13 cellular contexts compared by ENCODE assay signal in the genomic region with DNA sequence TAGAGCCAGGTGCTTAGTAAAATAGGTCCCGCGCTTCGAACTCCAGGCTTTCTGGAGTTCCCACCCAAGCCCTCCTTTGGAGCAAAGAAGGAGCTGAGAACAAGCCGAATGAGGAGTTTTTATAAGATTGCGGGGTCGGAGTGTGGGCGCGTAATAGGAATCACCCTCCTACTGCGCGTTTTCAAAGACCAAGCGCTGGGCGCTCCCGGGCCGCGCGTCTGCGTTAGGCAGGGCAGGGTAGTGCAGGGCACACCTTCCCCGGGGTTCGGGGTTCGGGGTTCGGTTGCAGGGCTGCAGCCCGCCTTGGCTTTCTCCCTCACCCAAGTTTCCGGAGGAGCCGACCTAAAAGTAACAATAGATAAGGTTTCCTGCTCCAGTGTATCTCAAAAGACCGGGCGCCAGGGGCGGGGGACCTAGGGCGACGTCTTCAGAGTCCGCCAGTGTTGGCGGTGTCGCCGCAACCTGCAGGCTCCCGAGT. TPM values are rescaled to one million over a fixed set of nuclear protein-coding genes. Genes with fewer than 3 reads are reported as not detected.
DNase-seq lines count a peak whose midpoint lies in the region; ATAC-seq and TF ChIP-seq lines count a peak whose summit lies in the region.
"Had no signal": no experiment of that assay in that cellular context is flagged by ENCODE, and none has a peak within 500 bp of the region (broad histone marks: within the 10 kb centered on the region; RNA-seq: fewer than 3 reads in every experiment).

No MANE protein-coding gene starts in this region.

- TF ChIP-seq EP300 in upper lobe of left lung (IDR thresholded peaks at IDR 0.05) = no peak

- no peaks in the 10 kb centered on the region for H3K9me3 Mint-ChIP-seq in endothelial cell (ENCODE audit: unreplicated experiment)
- H3K9me3 Mint-ChIP-seq in activated CD4-positive, alpha-beta T cell treated with anti-CD3 and anti-CD28 coated beads, Interleukin-2, amount 10 ng/mL, durations not matched to agents 7 days and 5 days = peaks cover 2% of the 10 kb centered on the region
- H3K9me3 Mint-ChIP-seq: activated CD8-positive, alpha-beta T cell treated with anti-CD3 and anti-CD28 coated beads for 36 hours had no signal

- no peaks in the 10 kb centered on the region for H3K9me3 ChIP-seq in mesodermal cell (ENCODE audit: control insufficient read depth, low read length)
- no peaks in the 10 kb centered on the region for H3K9me3 ChIP-seq in upper lobe of left lung
- H3K9me3 ChIP-seq: pancreas had no signal

- ATAC-seq in upper lobe of left lung (ENCODE audit: low FRiP score in 2 of 2) = peak in 1 of 2 donors; percentile 57
- ATAC-seq: activated CD8-positive, alpha-beta T cell treated with anti-CD3 and anti-CD28 coated beads for 36 hours; pancreas had no signal

- peaks cover 7% of the 10 kb centered on the region for H3K36me3 Mint-ChIP-seq in endothelial cell (ENCODE audit: low read depth, unreplicated experiment)
- H3K36me3 Mint-ChIP-seq in activated CD4-positive, alpha-beta T cell treated with anti-CD3 and anti-CD28 coated beads, Interleukin-2, amount 10 ng/mL, durations not matched to agents 7 days and 5 days (ENCODE audit: low read depth) = peaks cover 3% of the 10 kb centered on the region

- POLR2A ChIA-PET in activated CD4-positive, alpha-beta T cell treated with anti-CD3 and anti-CD28 coated beads, Interleukin-2, amount 10 ng/mL, durations not matched to agents 7 days and 5 days (lab: Charles Lee) = no interaction called here

- H3K36me3 ChIP-seq in mesodermal cell (ENCODE audit: control insufficient read depth, insufficient read depth, low read length) = no peaks in the 10 kb centered on the region
- H3K36me3 ChIP-seq in upper lobe of left lung = no peaks in the 10 kb centered on the region
- H3K36me3 ChIP-seq: pancreas, SJCRH30 had no signal

- H3K27me3 Mint-ChIP-seq in endothelial cell (ENCODE audit: unreplicated experiment) = peaks cover 26% of the 10 kb centered on the region
- H3K27me3 Mint-ChIP-seq in activated CD4-positive, alpha-beta T cell treated with anti-CD3 and anti-CD28 coated beads, Interleukin-2, amount 10 ng/mL, durations not matched to agents 7 days and 5 days = peaks cover 73% of the 10 kb centered on the region

- no peak for TF ChIP-seq CTCF in endothelial cell (IDR thresholded peaks at IDR 0.05; ENCODE audit: unreplicated experiment)
- TF ChIP-seq CTCF in upper lobe of left lung (IDR thresholded peaks at IDR 0.05) = no peak

- 6 to 9% methylated on average over 26 to 27 of the region's 34 CpGs for WGBS in mesodermal cell (ENCODE audit: insufficient coverage in 2 of 2), 2 experiments
- 8 to 10% methylated on average over 18 to 33 of the region's 34 CpGs for WGBS in upper lobe of left lung, 2 donors

- no peak overlapping the region for H3K27ac Mint-ChIP-seq in endothelial cell (ENCODE audit: unreplicated experiment)
- no peak overlapping the region for H3K27ac Mint-ChIP-seq in activated CD4-positive, alpha-beta T cell treated with anti-CD3 and anti-CD28 coated beads, Interleukin-2, amount 10 ng/mL, durations not matched to agents 7 days and 5 days
- H3K27ac Mint-ChIP-seq: activated CD8-positive, alpha-beta T cell treated with anti-CD3 and anti-CD28 coated beads for 36 hours; IgD-negative memory B cell had no signal

- DNase-seq in activated T-cell treated with anti-CD3 and anti-CD28 coated beads, Interleukin-2, amount 50 U/mL, for 48 hours = peak; percentile 19 to 20
- no peak for DNase-seq in activated T-cell treated with anti-CD3 and anti-CD28 coated beads, Interleukin-2, amount 50 U/mL, for 1 hour
- no peak for DNase-seq in endothelial cell (ENCODE audit: low spot score)
- DNase-seq in upper lobe of left lung = peak in 1 of 2 donors; percentile 77
- DNase-seq in NCI-H526 (lab: John Stamatoyannopoulos, UW) = no peak
- DNase-seq in kidney tubule cell (ENCODE audit: low spot score) = no peak
- no peak for DNase-seq in activated CD4-positive, alpha-beta T cell treated with anti-CD3 and anti-CD28 coated beads, Interleukin-2, amount 10 ng/mL, durations not matched to agents 7 days and 5 days
- DNase-seq: activated CD8-positive, alpha-beta T cell treated with anti-CD3 and anti-CD28 coated beads for 36 hours; NCI-H2227 treated with DMSO at 0.1 percent for 48 hours; SJCRH30 had no signal

- peak overlapping the region; percentile 24 for H3K4me3 ChIP-seq in mesodermal cell (ENCODE audit: extremely low read depth, insufficient read depth, low read length, poor library complexity, severe bottlenecking)
- peak overlapping the region; percentile 11 to 55 (median 46) for H3K4me3 ChIP-seq in upper lobe of left lung
- H3K4me3 ChIP-seq: SJCRH30 had no signal

- H3K27me3 ChIP-seq in upper lobe of left lung = peaks cover 0 to 21% (median 6%) of the 10 kb centered on the region in 4 donors
- H3K27me3 ChIP-seq: pancreas, SJCRH30 had no signal

- CTCF ChIA-PET in activated CD4-positive, alpha-beta T cell treated with anti-CD3 and anti-CD28 coated beads, Interleukin-2, amount 10 ng/mL, durations not matched to agents 7 days and 5 days (lab: Charles Lee) = no interaction called here

- TF ChIP-seq POLR2A in upper lobe of left lung (IDR thresholded peaks at IDR 0.05) = no peak

- no peak overlapping the region for H3K27ac ChIP-seq in mesodermal cell (ENCODE audit: low read depth, low read length, severe bottlenecking)
- peak overlapping the region; percentile 31 to 67 (median 54) for H3K27ac ChIP-seq in upper lobe of left lung
- H3K27ac ChIP-seq: pancreas, SJCRH30 had no signal

- peak overlapping the region; percentile 71 for H3K4me3 Mint-ChIP-seq in endothelial cell (ENCODE audit: unreplicated experiment)
- H3K4me3 Mint-ChIP-seq in activated CD4-positive, alpha-beta T cell treated with anti-CD3 and anti-CD28 coated beads, Interleukin-2, amount 10 ng/mL, durations not matched to agents 7 days and 5 days = no peak overlapping the region
- H3K4me3 Mint-ChIP-seq: activated CD8-positive, alpha-beta T cell treated with anti-CD3 and anti-CD28 coated beads for 36 hours had no signal

- H3K4me1 Mint-ChIP-seq in endothelial cell (ENCODE audit: unreplicated experiment) = peaks cover 37% of the 10 kb centered on the region
- peaks cover 13% of the 10 kb centered on the region for H3K4me1 Mint-ChIP-seq in activated CD4-positive, alpha-beta T cell treated with anti-CD3 and anti-CD28 coated beads, Interleukin-2, amount 10 ng/mL, durations not matched to agents 7 days and 5 days
- H3K4me1 Mint-ChIP-seq: IgD-negative memory B cell had no signal

- peaks cover 6% of the 10 kb centered on the region for H3K4me1 ChIP-seq in mesodermal cell (ENCODE audit: control insufficient read depth, insufficient read depth, low read length, poor library complexity, severe bottlenecking)
- peaks cover 0 to 41% (median 24%) of the 10 kb centered on the region in 4 donors for H3K4me1 ChIP-seq in upper lobe of left lung

RNA-seq across cellular contexts. Expression of a gene that starts 3.6 kb away (rescaled TPM):
- total RNA-seq in endothelial cell (ENCODE audit: unreplicated experiment) (0.21 TPM), upper lobe of left lung (10 to 100 TPM in 1 of 6 donors, 1 to 10 TPM in 4, under 1 TPM in 1; under 0.01 to 14.4 (median 3.1) TPM)
- polyA plus RNA-seq in mesodermal cell (2013, experiment 1 of 2) = 5.7 TPM
- 5.3 TPM for polyA plus RNA-seq in mesodermal cell (2013, experiment 2 of 2)
- not detected for total RNA-seq in activated CD4-positive, alpha-beta T cell treated with anti-CD3 and anti-CD28 coated beads, Interleukin-2, amount 10 ng/mL, durations not matched to agents 7 days and 5 days
- total RNA-seq: activated CD8-positive, alpha-beta T cell treated with anti-CD3 and anti-CD28 coated beads for 36 hours; SJCRH30 had no signal
- polyA plus RNA-seq: IgD-negative memory B cell had no signal

RNA-seq across cellular contexts. Expression of a gene that starts 44.6 kb away (rescaled TPM):
- 5.1 TPM for total RNA-seq in endothelial cell (ENCODE audit: unreplicated experiment)
- polyA plus RNA-seq in mesodermal cell (2013, experiment 1 of 2) = 2.0 TPM
- 1.2 TPM for polyA plus RNA-seq in mesodermal cell (2013, experiment 2 of 2)
- total RNA-seq in upper lobe of left lung = 100 to 1,000 TPM in 1 of 6 donors, 10 to 100 TPM in 5; 27.2 to 121 (median 53.3) TPM
- not detected for total RNA-seq in activated CD4-positive, alpha-beta T cell treated with anti-CD3 and anti-CD28 coated beads, Interleukin-2, amount 10 ng/mL, durations not matched to agents 7 days and 5 days
- total RNA-seq: activated CD8-positive, alpha-beta T cell treated with anti-CD3 and anti-CD28 coated beads for 36 hours had no signal
- polyA plus RNA-seq: IgD-negative memory B cell had no signal

Comparison
In these comparisons a context has a peak if more than half of its experiments do, and no peak if none do; other contexts are left out.
1. DNase-seq: peak in activated T-cell treated with anti-CD3 and anti-CD28 coated beads, Interleukin-2, amount 50 U/mL, for 48 hours (2 of 2); none in activated T-cell treated with anti-CD3 and anti-CD28 coated beads, Interleukin-2, amount 50 U/mL, for 1 hour (single experiment), endothelial cell (single experiment), NCI-H526 (0 of 2), kidney tubule cell (single experiment) and activated CD4-positive, alpha-beta T cell treated with anti-CD3 and anti-CD28 coated beads, Interleukin-2, amount 10 ng/mL, durations not matched to agents 7 days and 5 days (single experiment).